In genomic region chr14:95345032-95345431, GRCh38 we compare ENCODE assay signal across 16 cellular contexts.
"Had no signal": no experiment of that assay in that cellular context is flagged by ENCODE, and none has a peak within 500 bp of the region (broad histone marks: within the 10 kb centered on the region; RNA-seq: fewer than 3 reads in every experiment).

No MANE protein-coding gene starts in this region.

- H3K36me3 Mint-ChIP-seq: natural killer cell had no signal

- H3K27ac ChIP-seq: heart left ventricle, ovary, right atrium auricular region, uterus had no signal

- H3K36me3 ChIP-seq: heart left ventricle, ovary, right atrium auricular region, uterus had no signal

- H3K4me1 ChIP-seq: right atrium auricular region, uterus had no signal

- H3K9me3 Mint-ChIP-seq: natural killer cell, neural crest cell had no signal

- DNase-seq: effector memory CD4-positive, alpha-beta T cell; heart left ventricle; hippocampal formation; kidney glomerular epithelial cell; mammary epithelial cell; natural killer cell; nucleus accumbens; ovary; small intestine; stimulated activated CD4-positive, alpha-beta T cell treated with anti-CD3 and anti-CD28 coated beads, Interleukin-12 subunit alpha, Interleukin-12 subunit beta, amount 100 ng/mL, for 4 hours; stimulated activated naive CD4-positive, alpha-beta T cell; trophoblast cell; uterus had no signal

- H3K27me3 ChIP-seq: heart left ventricle, ovary, right atrium auricular region, uterus had no signal

- H3K4me3 Mint-ChIP-seq: natural killer cell, neural crest cell had no signal

- H3K9me3 ChIP-seq: heart left ventricle, ovary, right atrium auricular region, uterus had no signal

- ATAC-seq: esophagus mucosa, heart left ventricle, natural killer cell had no signal

- H3K4me3 ChIP-seq: heart left ventricle, ovary, right atrium auricular region, uterus had no signal

- H3K4me1 Mint-ChIP-seq: natural killer cell, neural crest cell had no signal

- H3K27ac Mint-ChIP-seq: natural killer cell had no signal
